In the genomic region with DNA sequence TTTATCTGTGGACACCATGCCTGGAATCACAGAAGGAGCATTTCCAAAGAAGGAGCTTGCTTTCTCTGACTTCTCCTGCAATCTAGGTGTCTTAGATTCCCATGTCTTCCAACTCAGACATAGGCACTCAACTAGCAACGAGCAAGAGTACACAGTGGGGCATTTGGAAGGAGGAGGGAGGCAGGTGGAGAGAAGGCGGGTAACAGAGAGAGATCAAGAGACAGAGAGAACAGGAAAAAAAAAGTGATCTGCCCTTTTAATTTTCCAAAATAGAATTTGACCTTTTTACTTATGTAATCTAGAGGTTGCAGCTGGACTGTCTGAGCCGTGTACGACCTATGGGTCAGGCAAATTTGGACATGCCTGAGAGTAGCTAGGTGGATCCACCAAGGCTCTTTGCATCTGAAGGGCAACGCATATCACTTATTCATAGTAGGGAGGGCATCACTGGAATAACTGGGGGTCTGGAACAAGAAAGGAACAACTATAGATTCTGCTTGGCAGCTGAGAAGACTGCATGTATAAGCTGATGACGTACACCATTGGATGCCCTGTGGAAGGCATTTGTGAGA, we compare ENCODE assay signal across 24 cellular contexts.
"Had no signal": no experiment of that assay in that cellular context is flagged by ENCODE, and none has a peak within 500 bp of the region (broad histone marks: within the 10 kb centered on the region; RNA-seq: fewer than 3 reads in every experiment).

No MANE protein-coding gene starts in this region.

- H3K9me3 Mint-ChIP-seq: IgD-negative memory B cell had no signal

- H3K36me3 ChIP-seq: SJSA1 had no signal

- DNase-seq: KBM-7, MV-4-11, NCI-H1048, NCI-H1105, NCI-H1417, NCI-H1436 treated with DMSO at 0.1 percent for 48 hours, NCI-H1694, NCI-H187 treated with DMSO at 0.1 percent for 48 hours, NCI-H2029 treated with DMSO at 0.1 percent for 48 hours, NCI-H2107, NCI-H2227 treated with DMSO at 0.1 percent for 48 hours, NCI-H524, NCI-H526 treated with DMSO at 0.1 percent for 48 hours, NCI-H774, Right ventricle myocardium superior, RPMI8226, SIG-M5, SW 1271 had no signal

- H3K9me3 ChIP-seq: SJSA1 had no signal

- H3K4me3 ChIP-seq: SJSA1, SK-N-MC had no signal

- H3K27ac Mint-ChIP-seq: IgD-negative memory B cell had no signal

- H3K27ac ChIP-seq: HL-60, SJSA1, SK-N-MC had no signal

- H3K4me3 Mint-ChIP-seq: IgD-negative memory B cell had no signal

- H3K27me3 ChIP-seq: SJSA1 had no signal

- H3K4me1 Mint-ChIP-seq: IgD-negative memory B cell had no signal

- H3K4me1 ChIP-seq: SJSA1 had no signal

- FAIRE-seq: HTR-8/SVneo, RCC 7860 had no signal
